ENCODE assay signal across 8 cellular contexts in genomic region chr19:2461751-2462634, GRCh38. TPM values are rescaled to one million over a fixed set of nuclear protein-coding genes. Genes with fewer than 3 reads are reported as not detected.
DNase-seq lines count a peak whose midpoint lies in the region; TF ChIP-seq lines count a peak whose summit lies in the region.

No MANE protein-coding gene starts in this region.

- no peak overlapping the region for H3K9ac ChIP-seq in neural progenitor cell

- H3K36me3 Mint-ChIP-seq in activated T-cell treated with anti-CD3 and anti-CD28 coated beads, Interleukin-2, amount 50 U/mL, for 24 hours (ENCODE audit: low read depth), result peaks cover 3% of the 10 kb centered on the region
- no peaks in the 10 kb centered on the region for H3K36me3 Mint-ChIP-seq in neural progenitor cell

- intact Hi-C loops in uterus (cut with DNase I; ENCODE audit: low total_unique reads), result no loop called here

- H3K27me3 ChIP-seq in neural progenitor cell (no peaks in the 10 kb centered on the region), uterus (no peaks in the 10 kb centered on the region)

- H3K36me3 ChIP-seq in neural progenitor cell, result no peaks in the 10 kb centered on the region
- no peaks in the 10 kb centered on the region for H3K36me3 ChIP-seq in uterus

- peak overlapping the region; percentile 70 for H3K4me2 ChIP-seq in neural progenitor cell

- peaks cover 16% of the 10 kb centered on the region for H3K4me1 Mint-ChIP-seq in activated T-cell treated with anti-CD3 and anti-CD28 coated beads, Interleukin-2, amount 50 U/mL, for 24 hours (ENCODE audit: low read depth)
- H3K4me1 Mint-ChIP-seq in neural progenitor cell, result peaks cover 15% of the 10 kb centered on the region

- TF ChIP-seq CTCF in 22Rv1 (IDR thresholded peaks at IDR 0.05), result peak; percentile 44
- peak; percentile 38 for TF ChIP-seq CTCF in GM12873 (IDR thresholded peaks at IDR 0.05; ENCODE audit: insufficient read depth, low read depth, low read length, missing control alignments)
- TF ChIP-seq CTCF in fibroblast of pulmonary artery (IDR thresholded peaks at IDR 0.05; ENCODE audit: low read length, missing control alignments), result peak; percentile 20
- TF ChIP-seq CTCF in neural progenitor cell (IDR thresholded peaks at IDR 0.05), result peak; percentile 3
- no peak for TF ChIP-seq CTCF in uterus (IDR thresholded peaks at IDR 0.05)

- DNase-seq in NCI-H187 treated with DMSO at 0.1 percent for 48 hours (lab: John Stamatoyannopoulos, UW) (peak; percentile 10), fibroblast of pulmonary artery (ENCODE audit: low read depth) (peak; percentile 55), neural progenitor cell (ENCODE audit: low spot score) (peak; percentile 78), uterus (peak in 1 of 2 donors; percentile 41), NCI-H1694 treated with DMSO at 0.1 percent for 48 hours (lab: John Stamatoyannopoulos, UW) (no peak)
- peak; percentile 83 for DNase-seq in activated T-cell treated with anti-CD3 and anti-CD28 coated beads, Interleukin-2, amount 50 U/mL, for 24 hours

- peak overlapping the region; percentile 74 for H2AFZ ChIP-seq in neural progenitor cell (replicated peaks)

- H3K27ac ChIP-seq in 22Rv1 (peak overlapping the region; percentile 83), neural progenitor cell (no peak overlapping the region), uterus (peak overlapping the region in 1 of 2 donors; percentile 61)

- no peaks in the 10 kb centered on the region for H3K79me2 ChIP-seq in neural progenitor cell (ENCODE audit: low read depth)

- H3K4me3 Mint-ChIP-seq in activated T-cell treated with anti-CD3 and anti-CD28 coated beads, Interleukin-2, amount 50 U/mL, for 24 hours, result peak overlapping the region; percentile 87
- H3K4me3 Mint-ChIP-seq in neural progenitor cell, result peak overlapping the region; percentile 78

- H3K4me3 ChIP-seq in fibroblast of pulmonary artery (replicated peaks; ENCODE audit: low read depth, low read length), result peak overlapping the region; percentile 73
- H3K4me3 ChIP-seq in neural progenitor cell, result peak overlapping the region; percentile 52
- H3K4me3 ChIP-seq in uterus, result peak overlapping the region; percentile 30 to 60

- peaks cover 18% of the 10 kb centered on the region for H3F3A ChIP-seq in neural progenitor cell (ENCODE audit: low read depth)

- peak overlapping the region; percentile 83 for H3K27ac Mint-ChIP-seq in activated T-cell treated with anti-CD3 and anti-CD28 coated beads, Interleukin-2, amount 50 U/mL, for 24 hours
- no peak overlapping the region for H3K27ac Mint-ChIP-seq in neural progenitor cell

- H3K27me3 Mint-ChIP-seq in activated T-cell treated with anti-CD3 and anti-CD28 coated beads, Interleukin-2, amount 50 U/mL, for 24 hours, result no peaks in the 10 kb centered on the region
- peaks cover 5% of the 10 kb centered on the region for H3K27me3 Mint-ChIP-seq in neural progenitor cell (ENCODE audit: insufficient read depth, low read depth)

- H3K9me3 ChIP-seq in neural progenitor cell (ENCODE audit: low read depth) (no peaks in the 10 kb centered on the region), uterus (no peaks in the 10 kb centered on the region)

- H3K4me1 ChIP-seq in neural progenitor cell (no peaks in the 10 kb centered on the region), uterus (peaks cover 0 to 11% of the 10 kb centered on the region in 2 donors)

- no peaks in the 10 kb centered on the region for H4K20me1 ChIP-seq in neural progenitor cell (ENCODE audit: low read depth)

- TF ChIP-seq POLR2A in uterus (IDR thresholded peaks at IDR 0.05), result no peak

- H3K9me3 Mint-ChIP-seq in activated T-cell treated with anti-CD3 and anti-CD28 coated beads, Interleukin-2, amount 50 U/mL, for 24 hours, result no peaks in the 10 kb centered on the region
- no peaks in the 10 kb centered on the region for H3K9me3 Mint-ChIP-seq in neural progenitor cell

RNA-seq across cellular contexts. Expression of gene LMNB2, which starts 5.2 kb away (rescaled TPM):
- 78.0 and 246 TPM in 2 replicates for total RNA-seq in neural progenitor cell (ENCODE audit: low replicate concordance)
- total RNA-seq in uterus, result 10 to 100 TPM; 10.3 to 75.7 (median 17.1) TPM

RNA-seq across cellular contexts. Expression of gene GADD45B, which starts 13.9 kb away (rescaled TPM):
- 3.9 and 6.2 TPM in 2 replicates for total RNA-seq in neural progenitor cell (ENCODE audit: low replicate concordance)
- total RNA-seq in uterus, result 10 to 100 TPM; 17.6 to 68.2 (median 38.0) TPM

RNA-seq across cellular contexts. Expression of gene TIMM13, which starts 34.6 kb away (rescaled TPM):
- total RNA-seq in neural progenitor cell (ENCODE audit: low replicate concordance) (22.3 and 37.9 TPM in 2 replicates), uterus (10 to 100 TPM in 3 of 4 donors, 1 to 10 TPM in 1; 6.5 to 53.8 (median 31.9) TPM)

Comparison
In these comparisons a context has a peak if more than half of its experiments do, and no peak if none do; other contexts are left out.
1. CTCF ChIP-seq: peak in 22Rv1 (single experiment), GM12873 (single experiment), fibroblast of pulmonary artery (single experiment) and neural progenitor cell (single experiment); none in uterus (0 of 4).
2. Peak in every context shown above with its lines, with median percentiles within 50 percentile points of each other: H3K4me3 ChIP-seq.